Comparison of ENCODE assay signal across 27 cellular contexts in the genomic region with DNA sequence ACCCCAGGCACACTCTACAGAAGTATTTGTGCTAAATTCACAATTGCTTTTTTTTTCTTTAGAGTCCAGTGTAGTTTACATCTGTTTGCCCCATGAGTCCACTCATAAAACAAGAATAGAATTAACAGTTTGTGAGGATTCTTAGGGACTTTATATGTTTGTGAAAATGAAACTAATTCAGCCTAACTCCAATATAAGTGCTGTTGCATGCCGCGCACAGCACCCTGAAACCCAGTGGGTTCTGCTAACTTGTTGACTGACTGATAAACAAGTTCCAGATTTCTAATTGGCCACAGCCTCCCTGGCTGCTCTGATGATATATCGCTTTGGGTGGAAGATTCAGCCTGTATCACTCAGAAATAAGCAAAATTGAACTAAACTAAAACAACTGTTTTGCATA.
"Had no signal": no experiment of that assay in that cellular context is flagged by ENCODE, and none has a peak within 500 bp of the region (broad histone marks: within the 10 kb centered on the region; RNA-seq: fewer than 3 reads in every experiment).

No MANE protein-coding gene starts in this region.

- H3K4me3 ChIP-seq: coronary artery, dorsolateral prefrontal cortex had no signal

- DNase-seq: activated CD4-positive, alpha-beta memory T cell treated with anti-CD3 and anti-CD28 coated beads, Interleukin-2, amount 10 ng/mL, durations not matched to agents 7 days and 5 days; activated CD4-positive, alpha-beta T cell treated with anti-CD3 and anti-CD28 coated beads for 1 hour; activated CD4-positive, alpha-beta T cell treated with anti-CD3 and anti-CD28 coated beads for 4 hours; activated CD4-positive, alpha-beta T cell treated with anti-CD3 and anti-CD28 coated beads, Interleukin-2, amount 10 ng/mL, durations not matched to agents 7 days and 5 days; activated CD4-positive, alpha-beta T cell treated with anti-CD3 and anti-CD28 coated beads, Interleukin-2, amount 50 U/mL, for 4 hours; activated effector memory CD4-positive, alpha-beta T cell treated with Interleukin-2 at 50 U/mL for 16 hours; activated gamma-delta T cell treated with Interleukin-2 at 50 U/mL for 16 hours; activated naive CD4-positive, alpha-beta T cell treated with anti-CD3 and anti-CD28 coated beads, Interleukin-2, amount 50 U/mL, for 16 hours; activated naive CD4-positive, alpha-beta T cell treated with Interleukin-2 at 50 U/mL for 16 hours; activated T-cell treated with anti-CD3 and anti-CD28 coated beads, Interleukin-2, amount 50 U/mL, for 4 hours; amniotic stem cell; anterior cingulate cortex; brain microvascular endothelial cell; dorsolateral prefrontal cortex; effector memory CD4-positive, alpha-beta T cell; endodermal cell; foreskin fibroblast; head of caudate nucleus; hippocampal formation had no signal

- ATAC-seq: activated T-cell treated with anti-CD3 and anti-CD28 coated beads, Interleukin-2, amount 50 U/mL, for 4 hours; activated T-helper 17 cell treated with anti-CD3 and anti-CD28 coated beads, Interleukin-2, amount 50 U/mL, for 72 hours; esophagus mucosa; WTC11 had no signal

- H3K27ac ChIP-seq: brain microvascular endothelial cell, coronary artery, dorsolateral prefrontal cortex, VCaP had no signal

- FAIRE-seq: astrocyte, bronchial epithelial cell, frontal cortex had no signal

- H3K36me3 ChIP-seq: brain microvascular endothelial cell had no signal

- H3K27me3 ChIP-seq: brain microvascular endothelial cell, dorsolateral prefrontal cortex had no signal
